In the genomic region with DNA sequence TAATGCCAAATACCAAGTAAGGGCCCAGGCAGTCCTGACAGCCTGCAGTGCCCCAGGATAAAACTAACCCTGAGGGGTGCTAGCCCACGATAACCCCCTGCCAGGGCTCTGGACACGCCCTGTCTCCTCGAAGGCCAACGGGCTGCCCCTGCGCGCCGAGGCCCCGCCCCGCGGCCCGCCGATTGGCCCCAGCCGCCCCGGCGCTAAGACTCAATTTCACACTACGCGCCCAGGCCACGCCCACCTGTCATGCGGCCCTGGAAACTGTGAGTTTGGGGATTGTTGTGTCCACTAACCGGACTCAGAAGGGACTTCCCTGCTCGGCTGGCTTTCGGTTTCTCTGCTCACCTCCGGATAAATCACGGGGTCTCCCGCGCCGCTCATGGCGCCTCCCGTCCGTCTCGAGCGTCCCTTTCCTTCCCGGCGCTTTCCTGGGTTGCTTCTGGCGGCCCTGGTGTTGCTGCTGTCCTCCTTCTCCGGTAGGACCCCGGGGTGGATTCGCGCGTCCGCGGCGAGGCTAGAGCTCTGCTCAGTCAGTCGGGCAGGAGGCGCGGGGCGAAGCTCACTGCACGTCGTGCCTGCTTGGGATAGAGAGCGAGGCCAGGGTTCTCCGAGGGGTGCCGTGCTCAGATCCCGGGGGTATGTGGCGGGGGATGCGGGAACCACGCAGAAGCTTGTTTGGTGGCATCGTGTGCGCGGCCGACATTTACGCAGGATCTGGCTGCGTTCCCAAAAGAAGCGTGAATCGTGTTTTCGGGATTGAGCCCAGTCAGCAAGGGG, we compare ENCODE assay signal across 8 cellular contexts.
DNase-seq lines count a peak whose midpoint lies in the region; ATAC-seq lines count a peak whose summit lies in the region.

A gene (plus strand): TSS at position 282 of the 780 bp plus-strand sequence. CDS start 101 bp downstream, at position 383.

- H3K9me3 ChIP-seq in HUES48 (ENCODE audit: control insufficient read depth, insufficient read depth, low read length): no peaks in the 10 kb centered on the region

- H3K36me3 ChIP-seq in HUES48 (ENCODE audit: control insufficient read depth, insufficient read depth, low read length): no peaks in the 10 kb centered on the region

- no peak within 1 kb of the TSS for H3K9ac ChIP-seq in HUES48 (ENCODE audit: low read depth, low read length)

- ATAC-seq in GM19467 (IDR thresholded peaks at IDR 0.05; ENCODE audit: unreplicated experiment): peak; percentile 92

- DNase-seq in CD1c-positive myeloid dendritic cell (ENCODE audit: extremely low spot score): peak; percentile 91
- peak; percentile 32 for DNase-seq in activated CD4-positive, CD25-positive, alpha-beta regulatory T cell treated with anti-CD3 and anti-CD28 coated beads, Interleukin-2, amount 50 U/mL, for 16 hours (ENCODE audit: low read depth, low spot score)
- DNase-seq in caudate nucleus (lab: John Stamatoyannopoulos, UW): peak in 59 of 61 donors; percentile 12 to 78 (median 49)
- peak; percentile 51 for DNase-seq in iris pigment epithelial cell (ENCODE audit: low read depth)
- DNase-seq in stimulated activated CD4-positive, alpha-beta T cell treated with anti-CD3 and anti-CD28 coated beads, Interleukin-1b, Interleukin-23, amount 100 ng/mL, for 24 hours (ENCODE audit: low read depth in 4 of 4, low spot score in 1 of 4): peak; percentile 38 to 70 (median 50)
- DNase-seq in ecto neural progenitor cell (ENCODE audit: low spot score): no peak

- H3K27ac ChIP-seq in HUES48 (ENCODE audit: low read depth, low read length) (no peak within 1 kb of the TSS), caudate nucleus (ENCODE audit: low read depth, low read length) (no peak within 1 kb of the TSS)

- H3K4me1 ChIP-seq in HUES48 (ENCODE audit: control insufficient read depth, insufficient read depth, low read length): peaks cover 45% of the 10 kb centered on the region

- H3K27me3 ChIP-seq in HUES48 (ENCODE audit: control insufficient read depth, insufficient read depth, low read length): peaks cover 15% of the 10 kb centered on the region

- peak within 1 kb of the TSS; percentile 85 for H3K4me3 ChIP-seq in HUES48 (ENCODE audit: low read depth, low read length)
